In the genomic region with DNA sequence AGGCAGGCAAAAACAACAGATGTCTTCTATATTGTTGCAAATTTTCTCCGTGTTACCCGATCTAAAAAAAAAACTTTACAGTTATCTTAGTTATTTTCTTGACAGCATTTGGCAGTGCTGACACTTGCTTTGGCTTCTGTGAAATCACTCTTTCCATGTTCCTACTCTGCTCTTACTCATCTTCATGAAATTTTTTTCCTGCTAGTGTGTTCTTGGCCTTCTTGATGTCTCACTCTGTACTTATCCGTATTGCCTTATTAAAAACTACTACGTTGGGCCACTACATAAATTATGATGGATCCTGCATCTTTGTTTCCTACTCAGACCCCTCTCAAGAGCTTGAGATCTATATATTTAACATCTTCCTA, we compare ENCODE assay signal across 24 cellular contexts.
DNase-seq lines count a peak whose midpoint lies in the region; ATAC-seq, FAIRE-seq and TF ChIP-seq lines count a peak whose summit lies in the region.
"Had no signal": no experiment of that assay in that cellular context is flagged by ENCODE, and none has a peak within 500 bp of the region (broad histone marks: within the 10 kb centered on the region; RNA-seq: fewer than 3 reads in every experiment).

No MANE protein-coding gene starts in this region.

- DNase-seq in CD8-positive, alpha-beta memory T cell: no peak
- DNase-seq in HFFc6 (peak; percentile 49), astrocyte (ENCODE audit: low read depth) (peak; percentile 54), natural killer cell (no peak), NCI-H226 (no peak)
- DNase-seq in activated CD4-positive, alpha-beta T cell treated with anti-CD3 and anti-CD28 coated beads, Interleukin-2, amount 50 U/mL, for 1 hour: no peak
- DNase-seq: activated B cell treated with CpG ODN at 0.5 μM for 24 hours; activated CD8-positive, alpha-beta memory T cell treated with anti-CD3 and anti-CD28 coated beads, Interleukin-2, amount 10 ng/mL, durations not matched to agents 7 days and 5 days; activated gamma-delta T cell; aorta; Caco-2; endodermal cell; H9; lower lobe of right lung; NCI-H146; NCI-H2171 treated with DMSO at 0.1 percent for 48 hours; occipital lobe; stimulated activated CD4-positive, alpha-beta T cell treated with anti-CD3 and anti-CD28 coated beads, Interleukin-15, amount 100 ng/mL, for 24 hours had no signal

- H3K9ac ChIP-seq in astrocyte (ENCODE audit: low read length): no peak overlapping the region

- H3K27ac Mint-ChIP-seq in CD8-positive, alpha-beta memory T cell: peak overlapping the region in 6 of 8 donors; percentile 66 to 97 (median 79)
- no peak overlapping the region for H3K27ac Mint-ChIP-seq in HFFc6
- no peak overlapping the region for H3K27ac Mint-ChIP-seq in astrocyte (ENCODE audit: unreplicated experiment)
- peak overlapping the region; percentile 22 to 84 for H3K27ac Mint-ChIP-seq in natural killer cell
- H3K27ac Mint-ChIP-seq: activated B cell treated with CpG ODN at 0.5 μM for 24 hours; activated CD8-positive, alpha-beta memory T cell treated with anti-CD3 and anti-CD28 coated beads, Interleukin-2, amount 10 ng/mL, durations not matched to agents 7 days and 5 days; endodermal cell had no signal

- H4K20me1 ChIP-seq in astrocyte (ENCODE audit: insufficient read depth, low read length): no peaks in the 10 kb centered on the region

- H3K79me2 ChIP-seq in astrocyte (ENCODE audit: insufficient read depth, low read length): no peaks in the 10 kb centered on the region

- H3K9me3 ChIP-seq in CD8-positive, alpha-beta memory T cell (ENCODE audit: low read length): no peaks in the 10 kb centered on the region
- H3K9me3 ChIP-seq in astrocyte (ENCODE audit: insufficient read depth, low read depth, low read length): no peaks in the 10 kb centered on the region
- no peaks in the 10 kb centered on the region for H3K9me3 ChIP-seq in gastroesophageal sphincter
- H3K9me3 ChIP-seq: Caco-2, lower lobe of right lung, right atrium auricular region, SJSA1 had no signal

- H3K4me1 ChIP-seq in CD8-positive, alpha-beta memory T cell (ENCODE audit: insufficient read depth, low read length): no peaks in the 10 kb centered on the region
- peaks cover 5% of the 10 kb centered on the region for H3K4me1 ChIP-seq in astrocyte (ENCODE audit: insufficient read depth, low read length)
- H3K4me1 ChIP-seq in gastroesophageal sphincter: no peaks in the 10 kb centered on the region
- H3K4me1 ChIP-seq: Caco-2, lower lobe of right lung, right atrium auricular region had no signal

- POLR2A ChIA-PET in CD8-positive, alpha-beta memory T cell (lab: Charles Lee): no interaction called here

- no peak overlapping the region for H3K4me3 ChIP-seq in CD8-positive, alpha-beta memory T cell (ENCODE audit: low read length)
- H3K4me3 ChIP-seq in astrocyte (ENCODE audit: insufficient read depth, low read depth, low read length) (no peak overlapping the region), gastroesophageal sphincter (no peak overlapping the region)
- H3K4me3 ChIP-seq: lower lobe of right lung, right atrium auricular region, SJSA1 had no signal

- intact Hi-C loops in natural killer cell (cut with micrococcal nuclease): loop anchor here (5.0 kb wide), 1 partner anchor 130 kb away; no protein-coding TSS in a partner anchor

- FAIRE-seq in astrocyte (lab: Jason Lieb, UNC): no peak
- FAIRE-seq: HepG2, keratinocyte had no signal

- TF ChIP-seq EP300 in gastroesophageal sphincter (IDR thresholded peaks at IDR 0.05): no peak

- no peaks in the 10 kb centered on the region for H3K9me3 Mint-ChIP-seq in CD8-positive, alpha-beta memory T cell
- H3K9me3 Mint-ChIP-seq in HFFc6 (no peaks in the 10 kb centered on the region), astrocyte (ENCODE audit: unreplicated experiment) (no peaks in the 10 kb centered on the region), natural killer cell (no peaks in the 10 kb centered on the region)
- H3K9me3 Mint-ChIP-seq: activated B cell treated with CpG ODN at 0.5 μM for 24 hours, endodermal cell, H9 had no signal

- no peak overlapping the region for H3K27ac ChIP-seq in CD8-positive, alpha-beta memory T cell (ENCODE audit: low read depth, low read length)
- H3K27ac ChIP-seq in astrocyte (ENCODE audit: low read depth, low read length) (no peak overlapping the region), gastroesophageal sphincter (no peak overlapping the region)
- H3K27ac ChIP-seq: lower lobe of right lung, right atrium auricular region, SJSA1 had no signal

- H3K27me3 Mint-ChIP-seq in CD8-positive, alpha-beta memory T cell: no peaks in the 10 kb centered on the region
- H3K27me3 Mint-ChIP-seq in HFFc6 (ENCODE audit: insufficient read depth) (0 out of 2 replicates have a peak, but pooled peaks cover 2% of the 10 kb centered on the region), astrocyte (ENCODE audit: low read depth, unreplicated experiment) (no peaks in the 10 kb centered on the region), natural killer cell (ENCODE audit: low read depth in 2 of 2) (no peaks in the 10 kb centered on the region)
- H3K27me3 Mint-ChIP-seq: activated B cell treated with CpG ODN at 0.5 μM for 24 hours had no signal

- peaks cover 0 to 8% (median 4%) of the 10 kb centered on the region in 3 donors for H3K36me3 Mint-ChIP-seq in CD8-positive, alpha-beta memory T cell
- H3K36me3 Mint-ChIP-seq in HFFc6 (ENCODE audit: low read depth) (peaks cover 24% of the 10 kb centered on the region), astrocyte (ENCODE audit: low read depth, unreplicated experiment) (no peaks in the 10 kb centered on the region), natural killer cell (peaks cover 7% of the 10 kb centered on the region)

- peak overlapping the region in 5 of 7 donors; percentile 3 to 75 (median 41) for H3K4me3 Mint-ChIP-seq in CD8-positive, alpha-beta memory T cell
- H3K4me3 Mint-ChIP-seq in HFFc6 (no peak overlapping the region), astrocyte (ENCODE audit: unreplicated experiment) (no peak overlapping the region), natural killer cell (no peak overlapping the region)
- H3K4me3 Mint-ChIP-seq: activated B cell treated with CpG ODN at 0.5 μM for 24 hours; activated CD8-positive, alpha-beta memory T cell treated with anti-CD3 and anti-CD28 coated beads, Interleukin-2, amount 10 ng/mL, durations not matched to agents 7 days and 5 days; endodermal cell; H9 had no signal

- no peaks in the 10 kb centered on the region for H3K36me3 ChIP-seq in CD8-positive, alpha-beta memory T cell (ENCODE audit: insufficient read depth, low read length)
- H3K36me3 ChIP-seq in astrocyte (ENCODE audit: insufficient read depth, low read length): no peaks in the 10 kb centered on the region
- peaks cover 0 to 13% of the 10 kb centered on the region in 2 donors for H3K36me3 ChIP-seq in gastroesophageal sphincter
- H3K36me3 ChIP-seq: lower lobe of right lung, SJSA1 had no signal

- no peak overlapping the region for H2AFZ ChIP-seq in astrocyte (ENCODE audit: low read depth, low read length)

- TF ChIP-seq POLR2A in gastroesophageal sphincter (IDR thresholded peaks at IDR 0.05): no peak

- ATAC-seq in natural killer cell (no peak), HG02970 (IDR thresholded peaks at IDR 0.05; ENCODE audit: low FRiP score, unreplicated experiment) (no peak), gastroesophageal sphincter (no peak)
- ATAC-seq: activated CD8-positive, alpha-beta memory T cell treated with anti-CD3 and anti-CD28 coated beads, Interleukin-2, amount 10 ng/mL, durations not matched to agents 7 days and 5 days; HepG2; lower lobe of right lung had no signal

- 35 to 72% methylated on average over 4 of the region's 4 CpGs for WGBS in gastroesophageal sphincter (ENCODE audit: low coverage in 1 of 2), 2 donors

- TF ChIP-seq CTCF in HFFc6 (IDR thresholded peaks at IDR 0.05) (no peak), astrocyte (IDR thresholded peaks at IDR 0.05; ENCODE audit: insufficient read depth, low read depth, low read length) (no peak), natural killer cell (IDR thresholded peaks at IDR 0.05) (no peak), gastroesophageal sphincter (IDR thresholded peaks at IDR 0.05) (no peak)

- H3K4me2 ChIP-seq in astrocyte (ENCODE audit: low read length): no peak overlapping the region

- no peaks in the 10 kb centered on the region for H3K27me3 ChIP-seq in CD8-positive, alpha-beta memory T cell (ENCODE audit: insufficient read depth, low read length, poor library complexity, severe bottlenecking)
- H3K27me3 ChIP-seq in astrocyte (ENCODE audit: insufficient read depth, low read length) (no peaks in the 10 kb centered on the region), gastroesophageal sphincter (no peaks in the 10 kb centered on the region)
- H3K27me3 ChIP-seq: right atrium auricular region, SJSA1 had no signal

- CTCF ChIA-PET in CD8-positive, alpha-beta memory T cell (lab: Charles Lee): no interaction called here

- H3K4me1 Mint-ChIP-seq in CD8-positive, alpha-beta memory T cell: peaks cover 23 to 52% (median 40%) of the 10 kb centered on the region in 3 donors
- peaks cover 26% of the 10 kb centered on the region for H3K4me1 Mint-ChIP-seq in HFFc6 (ENCODE audit: low read depth)
- peaks cover 12% of the 10 kb centered on the region for H3K4me1 Mint-ChIP-seq in astrocyte (ENCODE audit: low read depth, unreplicated experiment)
- H3K4me1 Mint-ChIP-seq in natural killer cell: peaks cover 41 to 48% of the 10 kb centered on the region in 2 donors
- H3K4me1 Mint-ChIP-seq: endodermal cell, H9 had no signal

Comparison
In these comparisons a context has a peak if more than half of its experiments do, and no peak if none do; other contexts are left out.
1. DNase-seq: peak in HFFc6 (single experiment) and astrocyte (single experiment); none in CD8-positive, alpha-beta memory T cell (0 of 5), natural killer cell (single experiment), NCI-H226 (single experiment) and activated CD4-positive, alpha-beta T cell treated with anti-CD3 and anti-CD28 coated beads, Interleukin-2, amount 50 U/mL, for 1 hour (single experiment).
2. H3K27ac Mint-ChIP-seq: peak in CD8-positive, alpha-beta memory T cell (6 of 8) and natural killer cell (2 of 2); none in HFFc6 (single experiment) and astrocyte (single experiment).
3. H3K4me3 Mint-ChIP-seq: peak in CD8-positive, alpha-beta memory T cell (5 of 7); none in HFFc6 (single experiment), astrocyte (single experiment) and natural killer cell (single experiment).